Comparison of ENCODE assay signal across 18 cellular contexts in the genomic region with DNA sequence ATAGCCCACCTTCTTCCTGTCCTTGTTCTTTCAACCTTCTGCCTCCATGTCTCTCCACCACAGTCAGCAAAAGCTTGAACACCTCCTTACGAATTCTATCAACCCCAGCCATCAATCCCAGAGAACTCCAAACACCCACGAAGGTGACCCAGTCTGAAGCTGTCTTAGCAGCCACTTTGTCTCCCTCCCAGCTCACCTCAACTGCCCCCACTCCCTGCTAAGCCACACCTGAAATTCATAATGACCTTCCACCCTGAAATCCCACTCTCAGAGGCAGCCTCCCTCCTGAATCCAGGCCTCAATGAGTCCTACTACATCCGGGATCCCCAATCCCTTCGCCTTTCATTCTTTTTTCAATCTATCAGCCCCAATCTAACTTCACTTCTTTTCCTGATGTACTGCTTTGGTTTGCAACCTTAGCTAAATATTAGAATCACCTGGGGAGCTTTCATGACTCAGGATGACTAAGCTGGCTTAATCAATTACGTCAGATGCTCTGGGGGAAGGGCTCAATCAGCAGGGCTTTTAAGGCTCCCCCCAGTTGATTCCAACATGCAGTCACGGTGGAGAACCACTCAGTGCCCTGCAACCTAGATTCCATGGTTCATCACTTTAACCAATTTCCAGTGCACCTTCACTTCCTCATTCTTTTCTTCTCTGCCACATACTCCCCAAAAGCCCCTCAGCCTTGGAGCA. TPM values are rescaled to one million over a fixed set of nuclear protein-coding genes. Genes with fewer than 3 reads are reported as not detected.
DNase-seq lines count a peak whose midpoint lies in the region; ATAC-seq, FAIRE-seq and TF ChIP-seq lines count a peak whose summit lies in the region.
"Had no signal": no experiment of that assay in that cellular context is flagged by ENCODE, and none has a peak within 500 bp of the region (broad histone marks: within the 10 kb centered on the region; RNA-seq: fewer than 3 reads in every experiment).

No MANE protein-coding gene starts in this region.

- H3K4ac ChIP-seq in IMR-90 (ENCODE audit: low read depth, low read length): no peak overlapping the region

- H3K9ac ChIP-seq in IMR-90 (ENCODE audit: low read depth, low read length): no peak overlapping the region
- no peak overlapping the region for H3K9ac ChIP-seq in GM12878 (ENCODE audit: control insufficient read depth, insufficient read depth, low read length)
- H3K9ac ChIP-seq in keratinocyte (ENCODE audit: control insufficient read depth, extremely low read depth, insufficient read depth, low read length): peak overlapping the region; percentile 56

- H2AFZ ChIP-seq in IMR-90 (replicated peaks; ENCODE audit: low read length, poor library complexity) (no peak overlapping the region), GM12878 (ENCODE audit: control insufficient read depth, low read depth, low read length) (no peak overlapping the region), keratinocyte (ENCODE audit: control insufficient read depth, low read length) (peak overlapping the region; percentile 55)

- H4K5ac ChIP-seq in IMR-90 (ENCODE audit: low read depth, low read length): no peak overlapping the region

- dilution Hi-C loops in IMR-90 (cut with HindIII; ENCODE audit: low sequenced_read_pairs, unreplicated experiment): no loop called here
- dilution Hi-C loops in keratinocyte (cut with MboI; ENCODE audit: extremely low pct_ligation_motif_present, low sequenced_read_pairs): no loop called here

- peaks cover 7% of the 10 kb centered on the region for H3K4me1 Mint-ChIP-seq in Caco-2 (ENCODE audit: low read depth, unreplicated experiment)
- H3K4me1 Mint-ChIP-seq: stimulated activated effector memory CD8-positive, alpha-beta T cell treated with anti-CD3 and anti-CD28 coated beads, Interleukin-12 subunit alpha, Interleukin-12 subunit beta, amount 100 ng/mL, for 72 hours had no signal

- H3K79me1 ChIP-seq in IMR-90 (ENCODE audit: low read depth in 1 of 2, low read length in 2 of 2): no peaks in the 10 kb centered on the region

- H3K9me1 ChIP-seq in IMR-90 (ENCODE audit: insufficient read depth, low read length) (no peaks in the 10 kb centered on the region), keratinocyte (ENCODE audit: control insufficient read depth, extremely low read depth, insufficient read depth, low read length) (no peaks in the 10 kb centered on the region)

- FAIRE-seq in GM12878 (lab: Jason Lieb, UNC) (no peak), keratinocyte (lab: Jason Lieb, UNC) (peak; percentile 76)

- TF ChIP-seq CTCF in Caco-2 (IDR thresholded peaks at IDR 0.05; ENCODE audit: insufficient read depth in 1 of 2, low read depth in 1 of 2, low read length in 1 of 2, severe bottlenecking in 1 of 2, unreplicated experiment in 1 of 2): no peak
- no peak for TF ChIP-seq CTCF in IMR-90 (conservative IDR thresholded peaks at IDR 0.05; ENCODE audit: low read depth, low read length)
- no peak for TF ChIP-seq CTCF in GM12878 (IDR thresholded peaks at IDR 0.05 in 2 of 3, conservative IDR thresholded peaks at IDR 0.05 in 1 of 3; ENCODE audit: control insufficient read depth in 2 of 3, extremely low read depth in 1 of 3, insufficient read depth in 1 of 3, low read depth in 3 of 3, low read length in 3 of 3)
- TF ChIP-seq CTCF in keratinocyte (optimal IDR thresholded peaks at IDR 0.05 in 1 of 3, IDR thresholded peaks at IDR 0.05 in 1 of 3, conservative IDR thresholded peaks at IDR 0.05 in 1 of 3; ENCODE audit: extremely low read depth in 1 of 3, insufficient read depth in 2 of 3, low read length in 3 of 3): no peak

- no peak overlapping the region for H2BK120ac ChIP-seq in IMR-90 (ENCODE audit: low read depth, low read length)

- H2BK15ac ChIP-seq in IMR-90 (ENCODE audit: low read depth, low read length): no peak overlapping the region

- H3K27ac Mint-ChIP-seq in Caco-2 (ENCODE audit: unreplicated experiment): peak overlapping the region; percentile 28
- H3K27ac Mint-ChIP-seq: activated T-cell treated with anti-CD3 and anti-CD28 coated beads, Interleukin-2, amount 50 U/mL, for 24 hours; mesothelial cell of epicardium; stimulated activated effector memory CD8-positive, alpha-beta T cell treated with anti-CD3 and anti-CD28 coated beads, Interleukin-12 subunit alpha, Interleukin-12 subunit beta, amount 100 ng/mL, for 72 hours had no signal

- no peak overlapping the region for H3K4me3 Mint-ChIP-seq in Caco-2 (ENCODE audit: unreplicated experiment)
- H3K4me3 Mint-ChIP-seq: activated T-cell treated with anti-CD3 and anti-CD28 coated beads, Interleukin-2, amount 50 U/mL, for 24 hours; mesothelial cell of epicardium; stimulated activated effector memory CD8-positive, alpha-beta T cell treated with anti-CD3 and anti-CD28 coated beads, Interleukin-12 subunit alpha, Interleukin-12 subunit beta, amount 100 ng/mL, for 72 hours had no signal

- no TSS peak for BruUV-seq in Caco-2 (replicated peaks; lab: Mats Ljungman, UMichigan)
- no TSS peak for BruUV-seq in IMR-90 (replicated peaks; lab: Mats Ljungman, UMichigan)
- BruUV-seq in GM12878 (replicated peaks; lab: Mats Ljungman, UMichigan): no TSS peak

- POLR2A ChIA-PET in Caco-2 (lab: Charles Lee): no interaction called here
- POLR2A ChIA-PET in IMR-90 (lab: Charles Lee; ENCODE audit: unreplicated experiment): no interaction called here
- POLR2A ChIA-PET in GM12878 (lab: Charles Lee): interaction anchor here (0.5 kb wide), 1 partner anchor 227 kb away, joined by 6 read pairs; no protein-coding TSS in a partner anchor

- H3K18ac ChIP-seq in IMR-90 (ENCODE audit: low read depth, low read length): no peak overlapping the region; the same call in 1 of the 2 replicates

- RAD21 ChIA-PET in GM12878 (lab: Charles Lee; ENCODE audit: unreplicated experiment): interaction anchor here (2.3 kb wide), 1 partner anchor 10 kb away, joined by 7 read pairs; no protein-coding TSS in a partner anchor

- H3K79me2 ChIP-seq in GM12878 (ENCODE audit: control insufficient read depth, insufficient read depth, low read length): no peaks in the 10 kb centered on the region
- H3K79me2 ChIP-seq in keratinocyte (ENCODE audit: control insufficient read depth, insufficient read depth, low read length): no peaks in the 10 kb centered on the region

- no peak overlapping the region for H4K8ac ChIP-seq in IMR-90 (ENCODE audit: low read depth in 2 of 2, low read length in 2 of 2)

- H3K27me3 ChIP-seq in Caco-2 (replicated peaks; ENCODE audit: control insufficient read depth, insufficient read depth, low read length) (no peaks in the 10 kb centered on the region), IMR-90 (ENCODE audit: control insufficient read depth, insufficient read depth, low read length) (peaks cover 4% of the 10 kb centered on the region; the same call in 1 of the 2 replicates), GM12878 (replicated peaks in 1 of 2; ENCODE audit: control insufficient read depth in 2 of 2, insufficient read depth in 2 of 2, low read length in 1 of 2) (no peaks in the 10 kb centered on the region; a peak in 1 of 4 replicates), keratinocyte (ENCODE audit: control insufficient read depth, extremely low read depth, insufficient read depth, low read length) (no peaks in the 10 kb centered on the region), H7 (ENCODE audit: control insufficient read depth, insufficient read depth, low read length) (no peaks in the 10 kb centered on the region)
- H3K27me3 ChIP-seq: BE2C, ovary had no signal

- H2AK5ac ChIP-seq in IMR-90 (ENCODE audit: low read depth, low read length): 0 out of 2 replicates have a peak overlapping the region, but pooled peaks have one; percentile 39

- no peak for TF ChIP-seq EP300 in GM12878 (IDR thresholded peaks at IDR 0.05; ENCODE audit: borderline replicate concordance in 1 of 2, control insufficient read depth in 1 of 2, low read depth in 2 of 2, low read length in 2 of 2)

- H2BK20ac ChIP-seq in IMR-90 (ENCODE audit: low read depth, low read length): no peak overlapping the region

- in situ Hi-C loops in IMR-90 (cut with MboI; ENCODE audit: low sequenced_read_pairs) (no loop called here), GM12878 (cut with MboI) (no loop called here)

- intact Hi-C loops in Caco-2 (cut with micrococcal nuclease; ENCODE audit: unreplicated experiment) (no loop called here), IMR-90 (cut with micrococcal nuclease) (no loop called here), GM12878 (cut with micrococcal nuclease; ENCODE audit: unreplicated experiment) (no loop called here)

- CTCF ChIA-PET in Caco-2 (lab: Charles Lee): interaction anchor here (0.6 kb wide), 1 partner anchor 11 kb away, joined by 3 read pairs; no protein-coding TSS in a partner anchor
- CTCF ChIA-PET in IMR-90 (lab: Yijun Ruan, JAX): interaction anchor here (1.0 kb wide), 1 partner anchor 37 kb away, joined by 3 read pairs; no protein-coding TSS in a partner anchor
- CTCF ChIA-PET in GM12878 (lab: Yijun Ruan, JAX): interaction anchor here (1.0 to 3.1 kb wide), 4 partner anchors 8 to 321 kb away, joined by 3 to 46 read pairs (median 6); no protein-coding TSS in a partner anchor

- DNase-seq in Caco-2: no peak
- peak; percentile 34 for DNase-seq in IMR-90
- no peak for DNase-seq in GM12878 (ENCODE audit: low read depth, low spot score)
- DNase-seq in keratinocyte (ENCODE audit: low read depth, low spot score): peak; percentile 64
- no peak for DNase-seq in H7
- no peak for DNase-seq in NCI-H1930 (lab: John Stamatoyannopoulos, UW)
- DNase-seq: activated CD4-positive, CD25-positive, alpha-beta regulatory T cell treated with anti-CD3 and anti-CD28 coated beads, Interleukin-2, amount 50 U/mL, for 72 hours; activated T-cell treated with anti-CD3 and anti-CD28 coated beads, Interleukin-2, amount 50 U/mL, for 24 hours; aorta; BE2C; NCI-H1092; NCI-H446 treated with DMSO at 0.1 percent for 48 hours; ovary had no signal

- H3K27me3 Mint-ChIP-seq in Caco-2 (ENCODE audit: insufficient read depth, unreplicated experiment): peaks cover 3% of the 10 kb centered on the region

- no peak for ATAC-seq in IMR-90 (ENCODE audit: low read depth)
- no peak for ATAC-seq in GM12878
- ATAC-seq in HG03097 (IDR thresholded peaks at IDR 0.05; ENCODE audit: low FRiP score, unreplicated experiment): no peak
- ATAC-seq in HG03039 (IDR thresholded peaks at IDR 0.05; ENCODE audit: unreplicated experiment): no peak
- ATAC-seq: stimulated activated effector memory CD8-positive, alpha-beta T cell treated with anti-CD3 and anti-CD28 coated beads, Interleukin-12 subunit alpha, Interleukin-12 subunit beta, amount 100 ng/mL, for 72 hours had no signal

- H3K56ac ChIP-seq in IMR-90 (ENCODE audit: extremely low read depth, insufficient read depth, low read length): no peak overlapping the region

- H3K14ac ChIP-seq in IMR-90 (replicated peaks; ENCODE audit: low read depth, low read length): no peak overlapping the region

- no peaks in the 10 kb centered on the region for H4K20me1 ChIP-seq in IMR-90 (ENCODE audit: insufficient read depth, low read length)
- no peaks in the 10 kb centered on the region for H4K20me1 ChIP-seq in GM12878 (ENCODE audit: control insufficient read depth, insufficient read depth)
- no peaks in the 10 kb centered on the region for H4K20me1 ChIP-seq in keratinocyte (ENCODE audit: control insufficient read depth, extremely low read depth, insufficient read depth, low read length)

- no peak overlapping the region for H2BK5ac ChIP-seq in IMR-90 (ENCODE audit: low read depth, low read length, poor library complexity, severe bottlenecking)

- H3K9me3 ChIP-seq in Caco-2: no peaks in the 10 kb centered on the region
- H3K9me3 ChIP-seq in IMR-90 (ENCODE audit: control insufficient read depth, insufficient read depth, low read length): peaks cover 10% of the 10 kb centered on the region
- H3K9me3 ChIP-seq in GM12878 (replicated peaks; ENCODE audit: control insufficient read depth, insufficient read depth, low read length): no peaks in the 10 kb centered on the region; the same call in 2 of the 3 replicates
- peaks cover 3% of the 10 kb centered on the region for H3K9me3 ChIP-seq in keratinocyte (ENCODE audit: control insufficient read depth, low read depth, low read length)
- H3K9me3 ChIP-seq: BE2C, ovary had no signal

- H4K91ac ChIP-seq in IMR-90 (ENCODE audit: insufficient read depth, low read depth, low read length): no peak overlapping the region; the same call in 1 of the 2 replicates

- H2AK9ac ChIP-seq in IMR-90 (replicated peaks; ENCODE audit: low read depth, low read length, poor library complexity): no peak overlapping the region

- H3K27ac ChIP-seq in IMR-90 (ENCODE audit: insufficient read depth, low read length): no peak overlapping the region
- H3K27ac ChIP-seq in GM12878 (ENCODE audit: control insufficient read depth, insufficient read depth): no peak overlapping the region
- H3K27ac ChIP-seq in keratinocyte (ENCODE audit: control insufficient read depth, insufficient read depth, low read length): peak overlapping the region; percentile 70
- H3K27ac ChIP-seq: ovary had no signal

- H3K4me1 ChIP-seq in Caco-2 (peaks cover 4% of the 10 kb centered on the region; the same call in 1 of the 2 replicates), IMR-90 (ENCODE audit: control insufficient read depth, insufficient read depth, low read length) (peaks cover 3% of the 10 kb centered on the region; the same call in 1 of the 2 replicates), GM12878 (ENCODE audit: control insufficient read depth, insufficient read depth, low read length) (no peaks in the 10 kb centered on the region), keratinocyte (ENCODE audit: control insufficient read depth, extremely low read depth, insufficient read depth, low read length) (peaks cover 32% of the 10 kb centered on the region)
- H3K4me1 ChIP-seq: BE2C had no signal

- H3K4me2 ChIP-seq in IMR-90 (ENCODE audit: low read depth, low read length): no peak overlapping the region
- no peak overlapping the region for H3K4me2 ChIP-seq in GM12878 (ENCODE audit: control insufficient read depth, insufficient read depth)
- H3K4me2 ChIP-seq in keratinocyte (ENCODE audit: control insufficient read depth, extremely low read depth, insufficient read depth, low read depth, low read length): peak overlapping the region; percentile 65

- H3K23ac ChIP-seq in IMR-90 (ENCODE audit: low read depth, low read length): no peak overlapping the region

- SMC1A ChIA-PET in GM12878 (lab: Charles Lee; ENCODE audit: uncharacterized antibody, unreplicated experiment): interaction anchor here (0.7 to 3.2 kb wide), 7 partner anchors 8 to 676 kb away, joined by 3 to 22 read pairs (median 3); no protein-coding TSS in a partner anchor

- WGBS in IMR-90 (ENCODE audit: extremely low coverage in 2 of 2, insufficient read length in 1 of 2), 2 experiments: 54 to 100% methylated on average over 1 to 4 of the region's 6 CpGs
- 30% methylated on average over 6 of the region's 6 CpGs for WGBS in GM12878 (ENCODE audit: insufficient coverage, insufficient replicate concordance, low lambda C conversion rate, missing lambda C conversion rate)

- no peak for TF ChIP-seq POLR2A in IMR-90 (IDR thresholded peaks at IDR 0.05; ENCODE audit: low read depth, low read length)
- no peak for TF ChIP-seq POLR2A in GM12878 (IDR thresholded peaks at IDR 0.05; ENCODE audit: low read depth, low read length)

- H3K4me3 ChIP-seq in Caco-2 (ENCODE audit: low read depth, low read length): no peak overlapping the region
- no peak overlapping the region for H3K4me3 ChIP-seq in IMR-90 (ENCODE audit: insufficient read depth, low read depth, low read length)
- H3K4me3 ChIP-seq in GM12878: no peak overlapping the region
- H3K4me3 ChIP-seq in keratinocyte (ENCODE audit: control insufficient read depth in 2 of 3, extremely low read depth in 1 of 3, insufficient read depth in 2 of 3, low read depth in 1 of 3, low read length in 3 of 3): peak overlapping the region in 1 of 3 experiments; percentile 29
- no peak overlapping the region for H3K4me3 ChIP-seq in H7 (ENCODE audit: insufficient read depth, low read depth, low read length)
- H3K4me3 ChIP-seq: ovary had no signal

- H3K36me3 Mint-ChIP-seq in Caco-2 (ENCODE audit: insufficient read depth, unreplicated experiment): no peaks in the 10 kb centered on the region
- H3K36me3 Mint-ChIP-seq: mesothelial cell of epicardium; stimulated activated effector memory CD8-positive, alpha-beta T cell treated with anti-CD3 and anti-CD28 coated beads, Interleukin-12 subunit alpha, Interleukin-12 subunit beta, amount 100 ng/mL, for 72 hours had no signal

- H3K9me3 Mint-ChIP-seq in Caco-2 (ENCODE audit: unreplicated experiment): no peaks in the 10 kb centered on the region
- H3K9me3 Mint-ChIP-seq: mesothelial cell of epicardium; stimulated activated effector memory CD8-positive, alpha-beta T cell treated with anti-CD3 and anti-CD28 coated beads, Interleukin-12 subunit alpha, Interleukin-12 subunit beta, amount 100 ng/mL, for 72 hours had no signal

- no peak for TF ChIP-seq RAD21 in IMR-90 (IDR thresholded peaks at IDR 0.05; ENCODE audit: low read length)
- TF ChIP-seq RAD21 in GM12878 (IDR thresholded peaks at IDR 0.05; ENCODE audit: insufficient read depth, low read depth, low read length): no peak

- H3K36me3 ChIP-seq in Caco-2 (ENCODE audit: control insufficient read depth, insufficient read depth, low read length): no peaks in the 10 kb centered on the region
- no peaks in the 10 kb centered on the region for H3K36me3 ChIP-seq in IMR-90 (ENCODE audit: control insufficient read depth, insufficient read depth, low read length)
- H3K36me3 ChIP-seq in GM12878 (ENCODE audit: control insufficient read depth in 2 of 2, insufficient read depth in 2 of 2, low read length in 1 of 2): no peaks in the 10 kb centered on the region
- no peaks in the 10 kb centered on the region for H3K36me3 ChIP-seq in keratinocyte (ENCODE audit: control insufficient read depth in 2 of 2, extremely low read depth in 1 of 2, insufficient read depth in 2 of 2, low read length in 2 of 2)
- no peaks in the 10 kb centered on the region for H3K36me3 ChIP-seq in H7 (replicated peaks; ENCODE audit: control insufficient read depth, insufficient read depth, low read length)
- H3K36me3 ChIP-seq: BE2C, ovary had no signal

RNA-seq across cellular contexts. Expression of gene BHMT, which starts 32.2 kb away (rescaled TPM):
- total RNA-seq in Caco-2 (2022): not detected in 2 replicates
- total RNA-seq in IMR-90 (2012; rRNA removed): not detected in 2 replicates
- polyA plus RNA-seq in IMR-90 (2012; rRNA removed): not detected in 2 replicates
- polyA plus RNA-seq in IMR-90 (2012; cell fraction: cytosol; rRNA removed): not detected in 2 replicates
- not detected in 2 replicates for polyA plus RNA-seq in IMR-90 (2012; cell fraction: nucleus; rRNA removed; ENCODE audit: low replicate concordance)
- total RNA-seq in GM12878 (2013; cell fraction: nucleolus; rRNA removed): not detected in 2 replicates
- total RNA-seq in GM12878 (2014; rRNA removed): not detected in 2 replicates
- total RNA-seq in GM12878 (2014; rRNA removed; fragmentation: Illumina TruSeq; extraction: Trizol): not detected in 2 replicates
- 0.29 and 0.44 TPM in 2 replicates for total RNA-seq in GM12878 (2021)
- not detected for polyA plus RNA-seq in GM12878 (2011; ENCODE audit: low read depth)
- not detected in 2 replicates for polyA plus RNA-seq in GM12878 (2011; rRNA removed)
- polyA plus RNA-seq in GM12878 (2011; cell fraction: cytosol; rRNA removed): not detected in 2 replicates
- not detected in 2 replicates for polyA plus RNA-seq in GM12878 (2011; cell fraction: nucleus; rRNA removed)
- polyA plus RNA-seq in GM12878 (2012): not detected in 2 replicates
- not detected in 2 replicates for polyA plus RNA-seq in GM12878 (2014; fragmentation: Illumina TruSeq; extraction: Trizol)
- polyA plus RNA-seq in GM12878 (2014; fragmentation: Nextera tagmentation; extraction: Ambion mirVana): not detected
- not detected in 2 replicates for polyA plus RNA-seq in GM12878 (2014; rRNA removed)
- polyA plus RNA-seq in GM12878 (2016; fragmentation: Nextera tagmentation; extraction: Ambion mirVana): not detected
- polyA minus RNA-seq in GM12878 (2011; rRNA and poly(A)+ RNA removed): not detected in 2 replicates
- polyA minus RNA-seq in GM12878 (2011; cell fraction: cytosol; rRNA and poly(A)+ RNA removed): not detected in 2 replicates
- not detected in 2 replicates for polyA minus RNA-seq in GM12878 (2011; cell fraction: nucleus; rRNA and poly(A)+ RNA removed)
- not detected in 3 replicates for polyA plus RNA-seq in keratinocyte
- not detected for polyA plus RNA-seq in keratinocyte (2011; ENCODE audit: low read depth)
- polyA plus RNA-seq in keratinocyte (2011; cell fraction: cytosol; rRNA removed): not detected in 2 replicates
- polyA plus RNA-seq in keratinocyte (2011; cell fraction: nucleus; rRNA removed): not detected in 2 replicates
- 0.32 TPM in 1 of 2 replicates, not detected in the other for polyA plus RNA-seq in keratinocyte (2012; ENCODE audit: low replicate concordance)
- not detected in 3 replicates for polyA minus RNA-seq in keratinocyte
- polyA minus RNA-seq in keratinocyte (2011; cell fraction: cytosol; rRNA and poly(A)+ RNA removed): not detected
- not detected in 2 replicates for polyA minus RNA-seq in keratinocyte (2011; cell fraction: nucleus; rRNA and poly(A)+ RNA removed)
- 0.28 and 0.52 TPM in 2 replicates for total RNA-seq in H7 (2014; rRNA removed; shearing (Covaris generic))
- total RNA-seq: mesothelial cell of epicardium, SK-MEL-5 had no signal

Comparison
In these comparisons a context has a peak if more than half of its experiments do, and no peak if none do; other contexts are left out.
1. DNase-seq: peak in IMR-90 (single experiment) and keratinocyte (single experiment); none in Caco-2 (0 of 2), GM12878 (single experiment), H7 (single experiment) and NCI-H1930 (0 of 2).